ENCODE assay signal across 13 cellular contexts in genomic region chr1:60280764-60281278, GRCh38.
A peak's percentile ranks its signal among the peaks of the same experiment; 100 is the strongest.
DNase-seq lines count a peak whose midpoint lies in the region; ATAC-seq, FAIRE-seq and TF ChIP-seq lines count a peak whose summit lies in the region.
"Had no signal": no experiment of that assay in that cellular context is flagged by ENCODE, and none has a peak within 500 bp of the region (broad histone marks: within the 10 kb centered on the region; RNA-seq: fewer than 3 reads in every experiment).

No MANE protein-coding gene starts in this region.

- H3K79me2 ChIP-seq in HepG2 (ENCODE audit: insufficient read depth, low read length), result no peaks in the 10 kb centered on the region

- WGBS in HepG2 (ENCODE audit: low lambda C conversion rate), result 53% methylated on average over 6 of the region's 6 CpGs

- H2AFZ ChIP-seq in HepG2 (ENCODE audit: low read length), result no peak overlapping the region

- BruUV-seq in HepG2 (replicated peaks; lab: Mats Ljungman, UMichigan), result no TSS peak

- DNase-seq in SJCRH30, result no peak
- DNase-seq in HepG2 (ENCODE audit: low spot score), result no peak
- no peak for DNase-seq in natural killer cell
- no peak for DNase-seq in NCI-H526 (lab: John Stamatoyannopoulos, UW)
- DNase-seq in NK-92 (lab: John Stamatoyannopoulos, UW; ENCODE audit: unreplicated experiment), result no peak
- DNase-seq: activated effector memory CD4-positive, alpha-beta T cell treated with anti-CD3 and anti-CD28 coated beads, Interleukin-2, amount 50 U/mL, for 16 hours had no signal

- H3K4me2 ChIP-seq in BLaER1 treated with 17β-estradiol and CSF1 and Interleukin-3, amounts not matched to agents 10 nM and 100 nM, result peak overlapping the region; percentile 25 to 67 (median 48); a peak in 18 of 22 replicates
- H3K4me2 ChIP-seq in HepG2 (ENCODE audit: low read depth, low read length), result peak overlapping the region; percentile 29; the same call in 1 of the 2 replicates

- CTCF ChIA-PET in HepG2 (lab: Yijun Ruan, JAX; ENCODE audit: low intra/inter-chr PET ratio, low total read pairs), result interaction anchor here (1.4 kb wide), 1 partner anchor 485 kb away, joined by 6 read pairs; no protein-coding TSS in a partner anchor

- no peaks in the 10 kb centered on the region for H4K20me1 ChIP-seq in BLaER1 treated with 17β-estradiol and CSF1 and Interleukin-3, amounts not matched to agents 10 nM and 100 nM
- no peaks in the 10 kb centered on the region for H4K20me1 ChIP-seq in HepG2 (ENCODE audit: insufficient read depth, low read length)

- intact Hi-C loops in HepG2 (cut with micrococcal nuclease; ENCODE audit: unreplicated experiment) (loop anchor here (1.0 to 10.0 kb wide), 3 partner anchors 234 to 761 kb away; no protein-coding TSS in a partner anchor), natural killer cell (cut with micrococcal nuclease) (no loop called here)

- H3K4me1 ChIP-seq in BLaER1 treated with 17β-estradiol and CSF1 and Interleukin-3, amounts not matched to agents 10 nM and 100 nM, result peaks cover 0 to 17% (median 10%) of the 10 kb centered on the region in 10 experiments; a peak in 14 of 20 replicates
- H3K4me1 ChIP-seq in SJCRH30 (peaks cover 41% of the 10 kb centered on the region), HepG2 (ENCODE audit: insufficient read depth, low read length) (peaks cover 10% of the 10 kb centered on the region; the same call in 1 of the 2 replicates)

- FAIRE-seq in HepG2 (lab: Jason Lieb, UNC), result no peak

- H3K36me3 Mint-ChIP-seq in natural killer cell, result no peaks in the 10 kb centered on the region
- H3K36me3 Mint-ChIP-seq: naive thymus-derived CD8-positive, alpha-beta T cell had no signal

- TF ChIP-seq POLR2A in HepG2 (IDR thresholded peaks at IDR 0.05; ENCODE audit: insufficient read depth in 1 of 2, low read depth in 2 of 2, low read length in 2 of 2), result no peak

- TF ChIP-seq RAD21 in HepG2 (CRISPR knock-in tag; IDR thresholded peaks at IDR 0.05), result no peak

- TF ChIP-seq CTCF in HepG2 (CRISPR knock-in tag; IDR thresholded peaks at IDR 0.05) (no peak), natural killer cell (IDR thresholded peaks at IDR 0.05) (no peak)

- in situ Hi-C loops in HepG2 (cut with HindIII; ENCODE audit: extremely low pct_ligation_motif_present, low pct_unique_long_range_greater_than_20kb), result loop anchor here (5.0 kb wide), 1 partner anchor 486 kb away; no protein-coding TSS in a partner anchor

- H3K27me3 Mint-ChIP-seq in natural killer cell (ENCODE audit: low read depth in 2 of 2), result no peaks in the 10 kb centered on the region
- H3K27me3 Mint-ChIP-seq: B cell had no signal

- no peaks in the 10 kb centered on the region for H3K9me3 ChIP-seq in BLaER1 treated with 17β-estradiol and CSF1 and Interleukin-3, amounts not matched to agents 10 nM and 100 nM (replicated peaks in 1 of 11)
- no peaks in the 10 kb centered on the region for H3K9me3 ChIP-seq in SJCRH30 (replicated peaks)
- no peaks in the 10 kb centered on the region for H3K9me3 ChIP-seq in HepG2 (ENCODE audit: low read length)
- H3K9me3 ChIP-seq: MG63 had no signal

- H3K27ac Mint-ChIP-seq in natural killer cell, result no peak overlapping the region
- H3K27ac Mint-ChIP-seq: B cell; naive thymus-derived CD8-positive, alpha-beta T cell had no signal

- no peak overlapping the region for H3K27ac ChIP-seq in BLaER1 treated with 17β-estradiol and CSF1 and Interleukin-3, amounts not matched to agents 10 nM and 100 nM
- no peak overlapping the region for H3K27ac ChIP-seq in SJCRH30
- no peak overlapping the region for H3K27ac ChIP-seq in HepG2 (ENCODE audit: extremely low read length, insufficient read depth, low read length)
- H3K27ac ChIP-seq: HL-60 had no signal

- POLR2A ChIA-PET in HepG2 (lab: Yijun Ruan, JAX), result no interaction called here

- H3K9ac ChIP-seq in BLaER1 treated with 17β-estradiol and CSF1 and Interleukin-3, amounts not matched to agents 10 nM and 100 nM, result peak overlapping the region in 1 of 11 experiments; percentile 23; a peak in 1 of 22 replicates
- H3K9ac ChIP-seq in HepG2 (ENCODE audit: insufficient read depth, low read depth, low read length), result no peak overlapping the region

- no peak overlapping the region for H3K4me3 Mint-ChIP-seq in natural killer cell
- H3K4me3 Mint-ChIP-seq: B cell; naive thymus-derived CD8-positive, alpha-beta T cell had no signal

- H3K4me1 Mint-ChIP-seq in natural killer cell, result peaks cover 9 to 13% of the 10 kb centered on the region in 2 donors
- H3K4me1 Mint-ChIP-seq: B cell had no signal

- no peak for TF ChIP-seq EP300 in HepG2 (IDR thresholded peaks at IDR 0.05; ENCODE audit: low read depth in 2 of 2, low read length in 2 of 2)
- no peak for TF ChIP-seq EP300 in HepG2 (CRISPR knock-in tag; IDR thresholded peaks at IDR 0.05; ENCODE audit: borderline replicate concordance)

- ATAC-seq in GM21528 (IDR thresholded peaks at IDR 0.05; ENCODE audit: low FRiP score, unreplicated experiment), result peak; percentile 19
- ATAC-seq in HepG2, result peak; percentile 56; the same call in 2 of the 3 replicates
- no peak for ATAC-seq in natural killer cell
- ATAC-seq in GM19463 (IDR thresholded peaks at IDR 0.05; ENCODE audit: unreplicated experiment), result no peak

- no peaks in the 10 kb centered on the region for H3K36me3 ChIP-seq in BLaER1 treated with 17β-estradiol and CSF1 and Interleukin-3, amounts not matched to agents 10 nM and 100 nM
- no peaks in the 10 kb centered on the region for H3K36me3 ChIP-seq in SJCRH30
- H3K36me3 ChIP-seq in HepG2 (replicated peaks in 1 of 2; ENCODE audit: control insufficient read depth in 1 of 2, insufficient read depth in 2 of 2, low read length in 2 of 2), result no peaks in the 10 kb centered on the region
- H3K36me3 ChIP-seq: MG63 had no signal

- H3K27me3 ChIP-seq in BLaER1 treated with 17β-estradiol and CSF1 and Interleukin-3, amounts not matched to agents 10 nM and 100 nM, result no peaks in the 10 kb centered on the region
- H3K27me3 ChIP-seq in SJCRH30 (no peaks in the 10 kb centered on the region), HepG2 (ENCODE audit: control insufficient read depth in 1 of 2, insufficient read depth in 2 of 2, low read length in 2 of 2) (no peaks in the 10 kb centered on the region)
- H3K27me3 ChIP-seq: MG63 had no signal

- H3K9me3 Mint-ChIP-seq in natural killer cell, result no peaks in the 10 kb centered on the region
- H3K9me3 Mint-ChIP-seq: naive thymus-derived CD8-positive, alpha-beta T cell had no signal

- H3K4me3 ChIP-seq in BLaER1 treated with 17β-estradiol and CSF1 and Interleukin-3, amounts not matched to agents 10 nM and 100 nM, result no peak overlapping the region
- H3K4me3 ChIP-seq in SJCRH30 (0 out of 2 replicates have a peak overlapping the region, but pooled peaks have one; percentile 7), HepG2 (replicated peaks in 1 of 3; ENCODE audit: insufficient read depth in 1 of 3, low read depth in 2 of 3, low read length in 3 of 3) (no peak overlapping the region)
- H3K4me3 ChIP-seq: MG63 had no signal

TF ChIP-seq in HepG2, 621 proteins besides CTCF, POLR2A, EP300 and RAD21:
- TF ChIP-seq MAFK (conservative IDR thresholded peaks at IDR 0.05 in 1 of 2, IDR thresholded peaks at IDR 0.05 in 1 of 2; ENCODE audit: low read length in 2 of 2) (peak in 1 of 2 experiments; percentile 40; a peak in 2 of 4 replicates), CSRNP1 (CRISPR knock-in tag; IDR thresholded peaks at IDR 0.05) (no peak)

Comparison
In these comparisons a context has a peak if more than half of its experiments do, and no peak if none do; other contexts are left out.
1. ATAC-seq: peak in GM21528 (single experiment) and HepG2 (single experiment); none in natural killer cell (0 of 3) and GM19463 (single experiment).